Comparison of ENCODE assay signal across 1 cellular context in genomic region chr19:42268142-42268703, GRCh38.
TF ChIP-seq lines count a peak whose summit lies in the region.

No MANE protein-coding gene starts in this region.

TF ChIP-seq in A549, 52 proteins besides CTCF, POLR2A, EP300 and RAD21 (continued from another document):
- TF ChIP-seq REST (IDR thresholded peaks at IDR 0.05) (no peak; the same call in 1 of the 2 replicates), MYC (IDR thresholded peaks at IDR 0.05; ENCODE audit: borderline replicate concordance, low read length) (peak; percentile 96), EHMT2 (IDR thresholded peaks at IDR 0.05; ENCODE audit: low read depth) (no peak), POLR2AphosphoS2 (conservative IDR thresholded peaks at IDR 0.05; ENCODE audit: low read length) (no peak), CHD4 (IDR thresholded peaks at IDR 0.05; ENCODE audit: borderline replicate concordance) (no peak), SREBF2 (IDR thresholded peaks at IDR 0.05) (no peak), E2F6 (IDR thresholded peaks at IDR 0.05; ENCODE audit: borderline replicate concordance, low read depth) (peak; percentile 31; the same call in 1 of the 2 replicates), HMGXB4 (CRISPR knock-in tag; IDR thresholded peaks at IDR 0.05; ENCODE audit: borderline replicate concordance) (no peak), FOSB (CRISPR knock-in tag; IDR thresholded peaks at IDR 0.05) (no peak), ELK1 (IDR thresholded peaks at IDR 0.05; ENCODE audit: low read depth, low read length) (no peak; the same call in 1 of the 2 replicates), BCL3 (IDR thresholded peaks at IDR 0.05) (peak; percentile 52; the same call in 1 of the 3 replicates), USF2 (IDR thresholded peaks at IDR 0.05) (peak; percentile 92), KDM5A (IDR thresholded peaks at IDR 0.05) (peak; percentile 52; the same call in 1 of the 2 replicates), FOSL2 (IDR thresholded peaks at IDR 0.05) (no peak), FOSL2 (CRISPR knock-in tag; IDR thresholded peaks at IDR 0.05) (peak; percentile 80), ZNF302 (CRISPR knock-in tag; IDR thresholded peaks at IDR 0.05) (no peak), JUNB (IDR thresholded peaks at IDR 0.05) (no peak), TP53 (CRISPR knock-in tag; IDR thresholded peaks at IDR 0.05) (no peak), ATOH8 (CRISPR knock-in tag; IDR thresholded peaks at IDR 0.05; ENCODE audit: low read depth) (no peak), HOXB5 (CRISPR knock-in tag; IDR thresholded peaks at IDR 0.05) (no peak), CBX2 (IDR thresholded peaks at IDR 0.05; ENCODE audit: borderline replicate concordance, low read depth) (no peak), RARB (CRISPR knock-in tag; IDR thresholded peaks at IDR 0.05) (no peak), ZSCAN20 (CRISPR knock-in tag; IDR thresholded peaks at IDR 0.05) (no peak), ESRRA (IDR thresholded peaks at IDR 0.05; ENCODE audit: borderline replicate concordance, low read length) (no peak; the same call in 1 of the 2 replicates), PHF8 (IDR thresholded peaks at IDR 0.05; ENCODE audit: borderline replicate concordance, low read depth) (no peak), BHLHE40 (IDR thresholded peaks at IDR 0.05; ENCODE audit: low read depth, low read length) (no peak; the same call in 1 of the 2 replicates), HOXA7 (CRISPR knock-in tag; IDR thresholded peaks at IDR 0.05) (no peak), RNF2 (IDR thresholded peaks at IDR 0.05; ENCODE audit: borderline replicate concordance, low read depth) (no peak), RCOR1 (IDR thresholded peaks at IDR 0.05; ENCODE audit: low read depth, low read length) (no peak), HEYL (CRISPR knock-in tag; IDR thresholded peaks at IDR 0.05) (no peak), NFE2L2 (conservative IDR thresholded peaks at IDR 0.05; ENCODE audit: low read length) (no peak), RFX5 (IDR thresholded peaks at IDR 0.05) (peak; percentile 94), SMC3 (IDR thresholded peaks at IDR 0.05) (no peak; the same call in 2 of the 3 replicates), HOXB13 (CRISPR knock-in tag; IDR thresholded peaks at IDR 0.05; ENCODE audit: low read depth) (no peak)
